Comparison of ENCODE assay signal across 31 cellular contexts in genomic region chr22:49609207-49609876, GRCh38.
"Had no signal": no experiment of that assay in that cellular context is flagged by ENCODE, and none has a peak within 500 bp of the region (broad histone marks: within the 10 kb centered on the region; RNA-seq: fewer than 3 reads in every experiment).

No MANE protein-coding gene starts in this region.

- H3K4me3 ChIP-seq: ascending aorta, cardiac muscle cell, coronary artery, dorsolateral prefrontal cortex, ovary, prostate gland, smooth muscle cell, testis, vagina had no signal

- H3K4me3 Mint-ChIP-seq: activated naive CD8-positive, alpha-beta T cell treated with anti-CD3 and anti-CD28 coated beads for 36 hours; activated T-cell treated with anti-CD3 and anti-CD28 coated beads, Interleukin-2, amount 50 U/mL, for 4 hours; activated T-helper 17 cell treated with anti-CD3 and anti-CD28 coated beads, Interleukin-2, amount 50 U/mL, for 72 hours; brain; mesothelial cell of epicardium; naive B cell; nephron progenitor cell; T-helper 1 cell treated with Interleukin-12 subunit alpha and Interleukin-12 subunit beta and Interleukin-4 antibody, amounts not matched to agents 30 μg/mL and 1 μg/mL, for 36 hours; type B pancreatic cell had no signal

- DNase-seq: activated CD4-positive, alpha-beta T cell treated with anti-CD3 and anti-CD28 coated beads for 48 hours; activated CD4-positive, alpha-beta T cell treated with anti-CD3 and anti-CD28 coated beads, Interleukin-2, amount 50 U/mL, for 48 hours; activated naive CD4-positive, alpha-beta T cell; activated naive CD8-positive, alpha-beta T cell treated with anti-CD3 and anti-CD28 coated beads for 36 hours; activated T-cell treated with anti-CD3 and anti-CD28 coated beads, Interleukin-2, amount 50 U/mL, for 4 hours; cerebellar nuclear complex; effector memory CD4-positive, alpha-beta T cell; naive B cell; nephron progenitor cell; retina; stimulated activated CD4-positive, alpha-beta T cell treated with anti-CD3 and anti-CD28 coated beads, Interleukin-15, amount 100 ng/mL, for 24 hours; stimulated activated naive CD4-positive, alpha-beta T cell treated with Interleukin-2 at 50 U/mL for 16 hours; SW 1271; T1000; testis; WERI-Rb-1 had no signal

- ATAC-seq: activated CD4-positive, CD25-positive, alpha-beta regulatory T cell treated with anti-CD3 and anti-CD28 coated beads, Interleukin-2, amount 50 U/mL, for 24 hours; activated T-cell treated with anti-CD3 and anti-CD28 coated beads, Interleukin-2, amount 50 U/mL, for 4 hours; activated T-helper 17 cell treated with anti-CD3 and anti-CD28 coated beads, Interleukin-2, amount 50 U/mL, for 72 hours; left lobe of liver had no signal

- H3K27ac ChIP-seq: ascending aorta, cardiac muscle cell, coronary artery, dorsolateral prefrontal cortex, ovary, prostate gland, testis, vagina, WERI-Rb-1 had no signal

- H3K27ac Mint-ChIP-seq: activated naive CD8-positive, alpha-beta T cell treated with anti-CD3 and anti-CD28 coated beads for 36 hours; activated T-helper 17 cell treated with anti-CD3 and anti-CD28 coated beads, Interleukin-2, amount 50 U/mL, for 72 hours; brain; mesothelial cell of epicardium; nephron progenitor cell; T-helper 1 cell treated with Interleukin-12 subunit alpha and Interleukin-12 subunit beta and Interleukin-4 antibody, amounts not matched to agents 30 μg/mL and 1 μg/mL, for 36 hours; type B pancreatic cell had no signal

- H3K4me1 Mint-ChIP-seq: activated naive CD8-positive, alpha-beta T cell treated with anti-CD3 and anti-CD28 coated beads for 36 hours; brain; mesothelial cell of epicardium; nephron progenitor cell had no signal

- H3K9me3 ChIP-seq: prostate gland, testis, vagina had no signal

- H3K36me3 ChIP-seq: ascending aorta, cardiac muscle cell, ovary, prostate gland, vagina, WERI-Rb-1 had no signal

- H3K36me3 Mint-ChIP-seq: mesothelial cell of epicardium, type B pancreatic cell had no signal

- H3K27me3 ChIP-seq: ascending aorta, cardiac muscle cell, ovary, testis, vagina had no signal

- H3K27me3 Mint-ChIP-seq: activated naive CD8-positive, alpha-beta T cell treated with anti-CD3 and anti-CD28 coated beads for 36 hours; activated T-helper 17 cell treated with anti-CD3 and anti-CD28 coated beads, Interleukin-2, amount 50 U/mL, for 72 hours; naive B cell had no signal

- H3K4me1 ChIP-seq: ascending aorta, prostate gland, testis, vagina had no signal
